Comparison of ENCODE assay signal across 25 cellular contexts in the genomic region with DNA sequence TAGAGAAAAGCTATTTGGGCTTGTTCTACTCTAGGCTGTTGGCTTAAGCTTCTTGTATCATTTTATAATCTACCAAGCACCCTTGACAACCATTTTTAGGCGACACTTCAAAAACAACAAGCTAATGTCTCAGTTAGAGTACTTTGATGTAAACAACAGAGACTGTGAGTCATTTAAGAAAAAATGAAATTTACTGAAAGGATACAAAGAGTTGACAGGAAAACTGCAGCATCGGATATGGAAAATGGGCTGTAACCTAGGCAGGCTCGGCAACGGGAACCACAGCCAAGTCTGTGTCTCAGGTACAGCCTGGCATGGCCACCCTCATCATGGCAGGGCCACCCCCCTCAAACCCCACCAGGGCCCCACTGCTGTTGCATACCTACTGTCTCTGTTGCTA. TPM values are rescaled to one million over a fixed set of nuclear protein-coding genes. Genes with fewer than 3 reads are reported as not detected.
"Had no signal": no experiment of that assay in that cellular context is flagged by ENCODE, and none has a peak within 500 bp of the region (broad histone marks: within the 10 kb centered on the region; RNA-seq: fewer than 3 reads in every experiment).

No MANE protein-coding gene starts in this region.

- FAIRE-seq: kidney had no signal

- H3K4me1 ChIP-seq: foreskin keratinocyte had no signal

- H3K36me3 ChIP-seq: esophagus squamous epithelium, left ventricle myocardium inferior, lower lobe of right lung, right lobe of liver, suprapubic skin, thyroid gland, uterus had no signal

- H3K4me3 ChIP-seq: esophagus squamous epithelium, left ventricle myocardium inferior, lower lobe of right lung, psoas muscle, right lobe of liver, suprapubic skin, thyroid gland, uterus had no signal

- H3K36me3 Mint-ChIP-seq: immature natural killer cell; naive B cell; stimulated activated effector memory CD8-positive, alpha-beta T cell treated with anti-CD3 and anti-CD28 coated beads, Interleukin-12 subunit alpha, Interleukin-12 subunit beta, amount 100 ng/mL, for 72 hours had no signal

- ATAC-seq: effector memory CD8-positive, alpha-beta T cell; foreskin keratinocyte; left cardiac atrium; lower lobe of right lung; psoas muscle; right lobe of liver; stimulated activated effector memory CD8-positive, alpha-beta T cell treated with anti-CD3 and anti-CD28 coated beads, Interleukin-12 subunit alpha, Interleukin-12 subunit beta, amount 100 ng/mL, for 72 hours; stimulated activated naive CD8-positive, alpha-beta T cell treated with anti-CD3 and anti-CD28 coated beads, Interleukin-15, Interleukin-2, amounts not matched to agents 100 U/mL and 50 U/mL, for 24 hours had no signal

- H3K27ac Mint-ChIP-seq: effector memory CD8-positive, alpha-beta T cell; immature natural killer cell; nephron; stimulated activated effector memory CD8-positive, alpha-beta T cell treated with anti-CD3 and anti-CD28 coated beads, Interleukin-12 subunit alpha, Interleukin-12 subunit beta, amount 100 ng/mL, for 72 hours; type B pancreatic cell had no signal

- H3K4me3 Mint-ChIP-seq: effector memory CD8-positive, alpha-beta T cell; immature natural killer cell; naive B cell; nephron; stimulated activated effector memory CD8-positive, alpha-beta T cell treated with anti-CD3 and anti-CD28 coated beads, Interleukin-12 subunit alpha, Interleukin-12 subunit beta, amount 100 ng/mL, for 72 hours; type B pancreatic cell had no signal

- H3K9me3 ChIP-seq: esophagus squamous epithelium, left ventricle myocardium inferior, lower lobe of right lung, psoas muscle, right lobe of liver, suprapubic skin, thyroid gland, uterus had no signal

- H3K27me3 ChIP-seq: esophagus squamous epithelium, foreskin keratinocyte, right lobe of liver, suprapubic skin, thyroid gland, uterus had no signal

- DNase-seq: cortex of kidney; effector memory CD8-positive, alpha-beta T cell; esophagus squamous epithelium; foreskin keratinocyte; immature natural killer cell; kidney; left cardiac atrium; left ventricle myocardium inferior; lower lobe of right lung; mesendoderm; naive B cell; occipital lobe; psoas muscle; retina; right lobe of liver; stimulated activated CD4-positive, alpha-beta T cell treated with anti-CD3 and anti-CD28 coated beads, Interleukin-4, amount 100 ng/mL, for 1 hour; stimulated activated CD8-positive, alpha-beta memory T cell treated with anti-CD3 and anti-CD28 coated beads, Interleukin-4, amount 100 ng/mL, for 48 hours; stimulated activated naive CD8-positive, alpha-beta T cell treated with anti-CD3 and anti-CD28 coated beads, Interleukin-15, Interleukin-2, amounts not matched to agents 100 U/mL and 50 U/mL, for 24 hours; thyroid gland; uterus had no signal

- H3K9me3 Mint-ChIP-seq: effector memory CD8-positive, alpha-beta T cell; immature natural killer cell; naive B cell; stimulated activated effector memory CD8-positive, alpha-beta T cell treated with anti-CD3 and anti-CD28 coated beads, Interleukin-12 subunit alpha, Interleukin-12 subunit beta, amount 100 ng/mL, for 72 hours; type B pancreatic cell had no signal

RNA-seq across cellular contexts. Expression of a gene that starts 13.1 kb away (rescaled TPM):
- total RNA-seq: epithelial cell of proximal tubule, foreskin keratinocyte, occipital lobe, suprapubic skin, thyroid gland had no signal
